ENCODE assay signal across 8 cellular contexts in genomic region chr6:36682328-36683144, GRCh38. TPM values are rescaled to one million over a fixed set of nuclear protein-coding genes. Genes with fewer than 3 reads are reported as not detected.
DNase-seq lines count a peak whose midpoint lies in the region; ATAC-seq, FAIRE-seq and TF ChIP-seq lines count a peak whose summit lies in the region.

No MANE protein-coding gene starts in this region.

- no peaks in the 10 kb centered on the region for H3K27me3 ChIP-seq in Peyer's patch
- H3K27me3 ChIP-seq in HepG2 (ENCODE audit: control insufficient read depth in 1 of 2, insufficient read depth in 2 of 2, low read length in 2 of 2) = peaks cover 0 to 6% of the 10 kb centered on the region in 2 experiments; a peak in 2 of 5 replicates

- TF ChIP-seq CTCF in Peyer's patch (IDR thresholded peaks at IDR 0.05) (no peak), HepG2 (CRISPR knock-in tag; IDR thresholded peaks at IDR 0.05) (no peak)

- peaks cover 0 to 50% (median 7%) of the 10 kb centered on the region in 3 donors for H3K36me3 ChIP-seq in Peyer's patch
- peaks cover 29 to 49% of the 10 kb centered on the region in 2 experiments for H3K36me3 ChIP-seq in HepG2 (replicated peaks in 1 of 2; ENCODE audit: control insufficient read depth in 1 of 2, insufficient read depth in 2 of 2, low read length in 2 of 2)

- ATAC-seq in activated naive CD4-positive, alpha-beta T cell treated with anti-CD3 and anti-CD28 coated beads, Interleukin-2, amount 50 U/mL, for 72 hours = peak; percentile 14 to 49
- ATAC-seq in HepG2 (no peak), HG03280 (IDR thresholded peaks at IDR 0.05; ENCODE audit: unreplicated experiment) (no peak)
- no peak for ATAC-seq in stimulated activated effector memory CD8-positive, alpha-beta T cell treated with anti-CD3 and anti-CD28 coated beads, Interleukin-12 subunit alpha, Interleukin-12 subunit beta, amount 100 ng/mL, for 72 hours

- DNase-seq in Peyer's patch (peak; percentile 79 to 93 (median 87)), HepG2 (ENCODE audit: low spot score) (peak; percentile 59), pons (ENCODE audit: low spot score) (no peak)
- DNase-seq in activated naive CD4-positive, alpha-beta T cell treated with anti-CD3 and anti-CD28 coated beads, Interleukin-2, amount 50 U/mL, for 72 hours (ENCODE audit: low spot score in 2 of 2) = peak; percentile 50 to 78
- no peak for DNase-seq in stimulated activated effector memory CD8-positive, alpha-beta T cell treated with anti-CD3 and anti-CD28 coated beads, Interleukin-12 subunit alpha, Interleukin-12 subunit beta, amount 100 ng/mL, for 72 hours (ENCODE audit: low spot score in 2 of 2)

- no peak for FAIRE-seq in HepG2 (lab: Jason Lieb, UNC)

- peak overlapping the region; percentile 50 to 92 (median 88) for H3K4me3 Mint-ChIP-seq in IgD-negative memory B cell
- peak overlapping the region; percentile 97 for H3K4me3 Mint-ChIP-seq in stimulated activated effector memory CD8-positive, alpha-beta T cell treated with anti-CD3 and anti-CD28 coated beads, Interleukin-12 subunit alpha, Interleukin-12 subunit beta, amount 100 ng/mL, for 72 hours

- no peak overlapping the region for H2AFZ ChIP-seq in HepG2 (ENCODE audit: low read length)

- H3K79me2 ChIP-seq in HepG2 (ENCODE audit: insufficient read depth, low read length) = peaks cover 45% of the 10 kb centered on the region

- H3K4me3 ChIP-seq in GM08714 (ENCODE audit: low read length) (peak overlapping the region; percentile 99), Peyer's patch (peak overlapping the region in 2 of 4 donors; percentile 14 to 28), HepG2 (replicated peaks in 1 of 3; ENCODE audit: insufficient read depth in 1 of 3, low read depth in 2 of 3, low read length in 3 of 3) (peak overlapping the region in 1 of 3 experiments; percentile 45; a peak in 4 of 6 replicates)

- no peak for TF ChIP-seq RAD21 in HepG2 (CRISPR knock-in tag; IDR thresholded peaks at IDR 0.05)

- peaks cover 88% of the 10 kb centered on the region for H4K20me1 ChIP-seq in HepG2 (ENCODE audit: insufficient read depth, low read length)

- peaks cover 1% of the 10 kb centered on the region for H3K36me3 Mint-ChIP-seq in IgD-negative memory B cell
- H3K36me3 Mint-ChIP-seq in activated naive CD4-positive, alpha-beta T cell treated with anti-CD3 and anti-CD28 coated beads, Interleukin-2, amount 50 U/mL, for 72 hours = peaks cover 41 to 51% of the 10 kb centered on the region in 2 donors
- peaks cover 97% of the 10 kb centered on the region for H3K36me3 Mint-ChIP-seq in stimulated activated effector memory CD8-positive, alpha-beta T cell treated with anti-CD3 and anti-CD28 coated beads, Interleukin-12 subunit alpha, Interleukin-12 subunit beta, amount 100 ng/mL, for 72 hours

- H3K9me3 ChIP-seq in Peyer's patch (no peaks in the 10 kb centered on the region), HepG2 (ENCODE audit: low read length) (no peaks in the 10 kb centered on the region)

- peak overlapping the region; percentile 10; the same call in 1 of the 2 replicates for H3K9ac ChIP-seq in HepG2 (ENCODE audit: insufficient read depth, low read depth, low read length)

- TF ChIP-seq EP300 in HepG2 (IDR thresholded peaks at IDR 0.05; ENCODE audit: low read depth in 2 of 2, low read length in 2 of 2) (peak in 1 of 2 experiments; percentile 49; a peak in 1 of 4 replicates), HepG2 (CRISPR knock-in tag; IDR thresholded peaks at IDR 0.05; ENCODE audit: borderline replicate concordance) (no peak)

- H3K4me2 ChIP-seq in HepG2 (ENCODE audit: low read depth, low read length) = peak overlapping the region; percentile 59

- CTCF ChIA-PET in HepG2 (lab: Yijun Ruan, JAX; ENCODE audit: low intra/inter-chr PET ratio, low total read pairs) = interaction anchor here (1.2 kb wide), 1 partner anchor 58 kb away, joined by 4 read pairs; no protein-coding TSS in a partner anchor

- TF ChIP-seq POLR2A in Peyer's patch (IDR thresholded peaks at IDR 0.05) (no peak), HepG2 (IDR thresholded peaks at IDR 0.05; ENCODE audit: insufficient read depth in 1 of 2, low read depth in 2 of 2, low read length in 2 of 2) (0 out of 4 replicates have a peak, but pooled peaks of 1 of the 2 experiments have one; percentile 21)

- 73% methylated on average over 10 of the region's 11 CpGs for WGBS in HepG2 (ENCODE audit: low lambda C conversion rate)

- intact Hi-C loops in HepG2 (cut with micrococcal nuclease; ENCODE audit: unreplicated experiment) = loop anchor here (5.0 kb wide), 1 partner anchor 40 kb away; no protein-coding TSS in a partner anchor

- peaks cover 13 to 35% (median 27%) of the 10 kb centered on the region in 4 donors for H3K4me1 ChIP-seq in Peyer's patch
- peaks cover 44% of the 10 kb centered on the region for H3K4me1 ChIP-seq in HepG2 (ENCODE audit: insufficient read depth, low read length)

- H3K27ac Mint-ChIP-seq in IgD-negative memory B cell = peak overlapping the region; percentile 99 to 100 (median 99)
- peak overlapping the region; percentile 87 to 96 for H3K27ac Mint-ChIP-seq in activated naive CD4-positive, alpha-beta T cell treated with anti-CD3 and anti-CD28 coated beads, Interleukin-2, amount 50 U/mL, for 72 hours
- H3K27ac Mint-ChIP-seq in stimulated activated effector memory CD8-positive, alpha-beta T cell treated with anti-CD3 and anti-CD28 coated beads, Interleukin-12 subunit alpha, Interleukin-12 subunit beta, amount 100 ng/mL, for 72 hours = peak overlapping the region; percentile 88

- no TSS peak for BruUV-seq in HepG2 (replicated peaks; lab: Mats Ljungman, UMichigan)

- POLR2A ChIA-PET in HepG2 (lab: Yijun Ruan, JAX) = interaction anchor here (0.5 to 4.1 kb wide), 5 partner anchors 16 to 76 kb away, joined by 3 to 29 read pairs (median 7); no protein-coding TSS in a partner anchor

- no peaks in the 10 kb centered on the region for H3K9me3 Mint-ChIP-seq in IgD-negative memory B cell
- H3K9me3 Mint-ChIP-seq in activated naive CD4-positive, alpha-beta T cell treated with anti-CD3 and anti-CD28 coated beads, Interleukin-2, amount 50 U/mL, for 72 hours = no peaks in the 10 kb centered on the region
- H3K9me3 Mint-ChIP-seq in stimulated activated effector memory CD8-positive, alpha-beta T cell treated with anti-CD3 and anti-CD28 coated beads, Interleukin-12 subunit alpha, Interleukin-12 subunit beta, amount 100 ng/mL, for 72 hours = no peaks in the 10 kb centered on the region

- H3K4me1 Mint-ChIP-seq in IgD-negative memory B cell = peaks cover 32 to 39% (median 38%) of the 10 kb centered on the region in 3 donors
- H3K4me1 Mint-ChIP-seq in stimulated activated effector memory CD8-positive, alpha-beta T cell treated with anti-CD3 and anti-CD28 coated beads, Interleukin-12 subunit alpha, Interleukin-12 subunit beta, amount 100 ng/mL, for 72 hours = peaks cover 36% of the 10 kb centered on the region

- in situ Hi-C loops in HepG2 (cut with HindIII; ENCODE audit: extremely low pct_ligation_motif_present, low pct_unique_long_range_greater_than_20kb) = loop anchor here (5.0 kb wide), 1 partner anchor 60 kb away; no protein-coding TSS in a partner anchor

- H3K27me3 Mint-ChIP-seq in IgD-negative memory B cell = no peaks in the 10 kb centered on the region

- H3K27ac ChIP-seq in Peyer's patch = peak overlapping the region; percentile 64 to 86 (median 75)
- no peak overlapping the region for H3K27ac ChIP-seq in HepG2 (ENCODE audit: extremely low read length, insufficient read depth, low read length)

RNA-seq across cellular contexts. Expression of gene CDKN1A, which starts 4.0 kb away (rescaled TPM):
- polyA plus RNA-seq in IgD-negative memory B cell (81.1 TPM), HepG2 (2011; rRNA removed) (92.1 and 131 TPM in 2 replicates)
- total RNA-seq in Peyer's patch (100 to 1,000 TPM in 3 of 4 donors, 10 to 100 TPM in 1; 70.1 to 556 (median 358) TPM), HepG2 (2016; rRNA removed; fragmentation: Illumina TruSeq; extraction: Trizol) (56.0 and 60.7 TPM in 2 replicates)
- total RNA-seq in activated naive CD4-positive, alpha-beta T cell treated with anti-CD3 and anti-CD28 coated beads, Interleukin-2, amount 50 U/mL, for 72 hours = 100 to 1,000 TPM in 1 of 2 donors, 10 to 100 TPM in 1; 43.3 to 146 TPM
- 14.1 and 14.6 TPM in 2 replicates for total RNA-seq in HepG2 (2016; cell fraction: cytosol; rRNA removed; fragmentation: Illumina TruSeq; extraction: Trizol; ENCODE audit: low read depth)
- total RNA-seq in HepG2 (2016; cell fraction: insoluble cytoplasmic fraction; rRNA removed; fragmentation: Illumina TruSeq; extraction: Trizol) = 60.2 and 60.7 TPM in 2 replicates
- total RNA-seq in HepG2 (2016; cell fraction: membrane; rRNA removed; fragmentation: Illumina TruSeq; extraction: Trizol) = 35.8 and 37.2 TPM in 2 replicates
- 39.4 and 41.1 TPM in 2 replicates for total RNA-seq in HepG2 (2016; cell fraction: nucleus; rRNA removed; fragmentation: Illumina TruSeq; extraction: Trizol)
- 101 and 109 TPM in 2 replicates for polyA plus RNA-seq in HepG2 (2011; cell fraction: cytosol; rRNA removed)
- polyA plus RNA-seq in HepG2 (2011; cell fraction: nucleus; rRNA removed) = 99.7 and 130 TPM in 2 replicates
- 25.4 and 74.5 TPM in 2 replicates for polyA plus RNA-seq in HepG2 (2012)
- 11.7 and 12.8 TPM in 2 replicates for polyA plus RNA-seq in HepG2 (2016; cell fraction: cytosol; fragmentation: Illumina TruSeq; extraction: Trizol; ENCODE audit: low read depth)
- 67.9 and 74.3 TPM in 2 replicates for polyA plus RNA-seq in HepG2 (2016; cell fraction: insoluble cytoplasmic fraction; fragmentation: Illumina TruSeq; extraction: Trizol; ENCODE audit: low read depth)
- 27.1 and 27.5 TPM in 2 replicates for polyA plus RNA-seq in HepG2 (2016; cell fraction: membrane; fragmentation: Illumina TruSeq; extraction: Trizol; ENCODE audit: low read depth)
- 70.1 and 78.2 TPM in 2 replicates for polyA plus RNA-seq in HepG2 (2016; cell fraction: nucleus; fragmentation: Illumina TruSeq; extraction: Trizol; ENCODE audit: insufficient read depth, low read depth)
- polyA minus RNA-seq in HepG2 (2011; rRNA and poly(A)+ RNA removed; ENCODE audit: low replicate concordance) = 52.9 and 74.7 TPM in 2 replicates
- 33.1 and 37.9 TPM in 2 replicates for polyA minus RNA-seq in HepG2 (2011; cell fraction: cytosol; rRNA and poly(A)+ RNA removed)
- 23.8 and 39.9 TPM in 2 replicates for polyA minus RNA-seq in HepG2 (2011; cell fraction: nucleus; rRNA and poly(A)+ RNA removed)

RNA-seq across cellular contexts. Expression of gene RAB44, which starts 15.1 kb away (rescaled TPM):
- polyA plus RNA-seq in IgD-negative memory B cell (not detected), HepG2 (2011; rRNA removed) (not detected in 2 replicates)
- total RNA-seq in Peyer's patch (1 to 10 TPM in 2 of 4 donors, under 1 TPM in 2; 0.47 to 3.3 (median 0.80) TPM), HepG2 (2016; rRNA removed; fragmentation: Illumina TruSeq; extraction: Trizol) (not detected in 2 replicates)
- under 1 TPM; 0.07 to 0.12 TPM for total RNA-seq in activated naive CD4-positive, alpha-beta T cell treated with anti-CD3 and anti-CD28 coated beads, Interleukin-2, amount 50 U/mL, for 72 hours
- not detected in 2 replicates for total RNA-seq in HepG2 (2016; cell fraction: cytosol; rRNA removed; fragmentation: Illumina TruSeq; extraction: Trizol; ENCODE audit: low read depth)
- not detected in 2 replicates for total RNA-seq in HepG2 (2016; cell fraction: insoluble cytoplasmic fraction; rRNA removed; fragmentation: Illumina TruSeq; extraction: Trizol)
- not detected in 2 replicates for total RNA-seq in HepG2 (2016; cell fraction: membrane; rRNA removed; fragmentation: Illumina TruSeq; extraction: Trizol)
- not detected in 2 replicates for total RNA-seq in HepG2 (2016; cell fraction: nucleus; rRNA removed; fragmentation: Illumina TruSeq; extraction: Trizol)
- polyA plus RNA-seq in HepG2 (2011; cell fraction: cytosol; rRNA removed) = not detected in 2 replicates
- polyA plus RNA-seq in HepG2 (2011; cell fraction: nucleus; rRNA removed) = 0.09 TPM in 1 of 2 replicates, not detected in the other
- not detected in 2 replicates for polyA plus RNA-seq in HepG2 (2012)
- polyA plus RNA-seq in HepG2 (2016; cell fraction: cytosol; fragmentation: Illumina TruSeq; extraction: Trizol; ENCODE audit: low read depth) = not detected in 2 replicates
- polyA plus RNA-seq in HepG2 (2016; cell fraction: insoluble cytoplasmic fraction; fragmentation: Illumina TruSeq; extraction: Trizol; ENCODE audit: low read depth) = not detected in 2 replicates
- polyA plus RNA-seq in HepG2 (2016; cell fraction: membrane; fragmentation: Illumina TruSeq; extraction: Trizol; ENCODE audit: low read depth) = not detected in 2 replicates
- 0.13 TPM in 1 of 2 replicates, not detected in the other for polyA plus RNA-seq in HepG2 (2016; cell fraction: nucleus; fragmentation: Illumina TruSeq; extraction: Trizol; ENCODE audit: insufficient read depth, low read depth)
- 0.02 TPM in 1 of 2 replicates, not detected in the other for polyA minus RNA-seq in HepG2 (2011; rRNA and poly(A)+ RNA removed; ENCODE audit: low replicate concordance)
- polyA minus RNA-seq in HepG2 (2011; cell fraction: cytosol; rRNA and poly(A)+ RNA removed) = not detected in 2 replicates
- polyA minus RNA-seq in HepG2 (2011; cell fraction: nucleus; rRNA and poly(A)+ RNA removed) = 0.13 TPM in 1 of 2 replicates, not detected in the other

Comparison
In these comparisons a context has a peak if more than half of its experiments do, and no peak if none do; other contexts are left out.
1. DNase-seq: peak in Peyer's patch (3 of 3), activated naive CD4-positive, alpha-beta T cell treated with anti-CD3 and anti-CD28 coated beads, Interleukin-2, amount 50 U/mL, for 72 hours (2 of 2) and HepG2 (single experiment); none in stimulated activated effector memory CD8-positive, alpha-beta T cell treated with anti-CD3 and anti-CD28 coated beads, Interleukin-12 subunit alpha, Interleukin-12 subunit beta, amount 100 ng/mL, for 72 hours (0 of 2) and pons (single experiment).
2. ATAC-seq: peak in activated naive CD4-positive, alpha-beta T cell treated with anti-CD3 and anti-CD28 coated beads, Interleukin-2, amount 50 U/mL, for 72 hours (2 of 2); none in HepG2 (single experiment), stimulated activated effector memory CD8-positive, alpha-beta T cell treated with anti-CD3 and anti-CD28 coated beads, Interleukin-12 subunit alpha, Interleukin-12 subunit beta, amount 100 ng/mL, for 72 hours (single experiment) and HG03280 (single experiment).
3. Peak in every context shown above with its lines, with median percentiles within 50 percentile points of each other: H3K27ac Mint-ChIP-seq.